ENCODE assay signal across 8 cellular contexts in genomic region chr13:97226788-97227627, GRCh38. TPM values are rescaled to one million over a fixed set of nuclear protein-coding genes. Genes with fewer than 3 reads are reported as not detected.
A peak's percentile ranks its signal among the peaks of the same experiment; 100 is the strongest.
DNase-seq lines count a peak whose midpoint lies in the region; ATAC-seq lines count a peak whose summit lies in the region.

No MANE protein-coding gene starts in this region.

- no peak overlapping the region for H3K4me3 ChIP-seq in SJSA1
- H3K4me3 ChIP-seq in aorta (ENCODE audit: low read length in 2 of 2), result no peak overlapping the region

- POLR2A ChIA-PET in naive thymus-derived CD8-positive, alpha-beta T cell (lab: Charles Lee), result interaction anchor here (0.8 to 2.9 kb wide), 6 partner anchors 12 to 206 kb away, joined by 4 to 14 read pairs (median 4); partner anchors contain the start of gene RAP2A

- H3K27ac ChIP-seq in SJSA1, result peak overlapping the region; percentile 39
- H3K27ac ChIP-seq in aorta (ENCODE audit: low read depth in 1 of 2, low read length in 2 of 2), result peak overlapping the region in 1 of 2 donors; percentile 67

- peaks cover 27% of the 10 kb centered on the region for H3K36me3 Mint-ChIP-seq in activated T-cell treated with anti-CD3 and anti-CD28 coated beads, Interleukin-2, amount 50 U/mL, for 24 hours (ENCODE audit: low read depth)
- H3K36me3 Mint-ChIP-seq in naive thymus-derived CD8-positive, alpha-beta T cell, result peaks cover 0 to 18% (median 8%) of the 10 kb centered on the region in 3 donors

- peak overlapping the region; percentile 75 for H3K4me3 Mint-ChIP-seq in activated T-cell treated with anti-CD3 and anti-CD28 coated beads, Interleukin-2, amount 50 U/mL, for 24 hours
- peak overlapping the region; percentile 73 to 98 (median 87) for H3K4me3 Mint-ChIP-seq in naive thymus-derived CD8-positive, alpha-beta T cell

- H3K27me3 ChIP-seq in SJSA1 (replicated peaks) (no peaks in the 10 kb centered on the region), aorta (ENCODE audit: control insufficient read depth in 1 of 2, insufficient read depth in 2 of 2, low read length in 1 of 2) (no peaks in the 10 kb centered on the region)

- H3K36me3 ChIP-seq in SJSA1 (no peaks in the 10 kb centered on the region; the same call in 1 of the 2 replicates), aorta (ENCODE audit: control insufficient read depth in 1 of 2, insufficient read depth in 2 of 2, low read length in 1 of 2) (no peaks in the 10 kb centered on the region)

- WGBS in aorta, 2 donors, result 28 to 38% methylated on average over 6 of the region's 6 CpGs

- peaks cover 67% of the 10 kb centered on the region for H3K4me1 Mint-ChIP-seq in activated T-cell treated with anti-CD3 and anti-CD28 coated beads, Interleukin-2, amount 50 U/mL, for 24 hours (ENCODE audit: low read depth)
- H3K4me1 Mint-ChIP-seq in naive thymus-derived CD8-positive, alpha-beta T cell, result peaks cover 40 to 77% (median 68%) of the 10 kb centered on the region in 4 donors

- intact Hi-C loops in aorta (cut with DNase I), result loop anchor here in 1 of 2 donors (5.0 kb wide), 1 partner anchor 45 kb away; no protein-coding TSS in a partner anchor

- no peaks in the 10 kb centered on the region for H3K27me3 Mint-ChIP-seq in activated T-cell treated with anti-CD3 and anti-CD28 coated beads, Interleukin-2, amount 50 U/mL, for 24 hours
- no peaks in the 10 kb centered on the region for H3K27me3 Mint-ChIP-seq in naive thymus-derived CD8-positive, alpha-beta T cell

- no peaks in the 10 kb centered on the region for H3K9me3 Mint-ChIP-seq in activated T-cell treated with anti-CD3 and anti-CD28 coated beads, Interleukin-2, amount 50 U/mL, for 24 hours
- H3K9me3 Mint-ChIP-seq in naive thymus-derived CD8-positive, alpha-beta T cell, result no peaks in the 10 kb centered on the region

- ATAC-seq in HG02885 (IDR thresholded peaks at IDR 0.05; ENCODE audit: poor library complexity, unreplicated experiment), result peak; percentile 47
- ATAC-seq in naive thymus-derived CD8-positive, alpha-beta T cell, result peak; percentile 46 to 47
- ATAC-seq in aorta (ENCODE audit: low FRiP score), result no peak

- H3K27ac Mint-ChIP-seq in activated T-cell treated with anti-CD3 and anti-CD28 coated beads, Interleukin-2, amount 50 U/mL, for 24 hours, result peak overlapping the region; percentile 86
- peak overlapping the region; percentile 78 to 98 (median 94) for H3K27ac Mint-ChIP-seq in naive thymus-derived CD8-positive, alpha-beta T cell

- H3K9me3 ChIP-seq in SJSA1 (replicated peaks) (no peaks in the 10 kb centered on the region), aorta (ENCODE audit: control insufficient read depth, low read length) (no peaks in the 10 kb centered on the region)

- DNase-seq in activated T-cell treated with anti-CD3 and anti-CD28 coated beads, Interleukin-2, amount 50 U/mL, for 24 hours, result peak; percentile 40
- no peak for DNase-seq in activated T-cell treated with anti-CD3 and anti-CD28 coated beads, Interleukin-2, amount 50 U/mL, for 1 hour
- peak; percentile 42 to 47 for DNase-seq in SJSA1 (ENCODE audit: low read depth in 1 of 2, low spot score in 2 of 2)
- DNase-seq in cerebellar cortex (ENCODE audit: low spot score), result peak; percentile 59
- DNase-seq in naive thymus-derived CD8-positive, alpha-beta T cell, result peak in 8 of 10 donors; percentile 27 to 67 (median 34)
- DNase-seq in NOMO-1 treated with DMSO at 0.1 percent for 48 hours (lab: John Stamatoyannopoulos, UW; ENCODE audit: unreplicated experiment), result no peak
- no peak for DNase-seq in aorta

- H3K4me1 ChIP-seq in SJSA1 (replicated peaks) (peaks cover 32% of the 10 kb centered on the region), aorta (ENCODE audit: control insufficient read depth in 1 of 2, insufficient read depth in 2 of 2, low read length in 2 of 2) (peaks cover 5 to 11% of the 10 kb centered on the region in 2 donors)

RNA-seq across cellular contexts. Expression of gene MBNL2, which starts 4.9 kb away (rescaled TPM):
- 37.8 and 62.8 TPM in 2 replicates for total RNA-seq in SJSA1 (2014; rRNA removed; shearing (Covaris generic))
- total RNA-seq in naive thymus-derived CD8-positive, alpha-beta T cell, result 10 to 100 TPM; 31.8 to 35.4 TPM
- 10 to 100 TPM; 12.2 to 14.5 (median 14.5) TPM for polyA plus RNA-seq in naive thymus-derived CD8-positive, alpha-beta T cell
- total RNA-seq in aorta, result 10 to 100 TPM; 73.4 to 79.4 TPM
- polyA plus RNA-seq in aorta, result 10 to 100 TPM; 26.5 to 38.0 TPM

Comparison
In these comparisons a context has a peak if more than half of its experiments do, and no peak if none do; other contexts are left out.
1. DNase-seq: peak in activated T-cell treated with anti-CD3 and anti-CD28 coated beads, Interleukin-2, amount 50 U/mL, for 24 hours (single experiment), SJSA1 (2 of 2), cerebellar cortex (single experiment) and naive thymus-derived CD8-positive, alpha-beta T cell (8 of 10); none in activated T-cell treated with anti-CD3 and anti-CD28 coated beads, Interleukin-2, amount 50 U/mL, for 1 hour (single experiment), NOMO-1 treated with DMSO at 0.1 percent for 48 hours (single experiment) and aorta (0 of 2).